ENCODE assay signal across 11 cellular contexts in genomic region chr12:104985206-104985605, GRCh38. TPM values are rescaled to one million over a fixed set of nuclear protein-coding genes. Genes with fewer than 3 reads are reported as not detected.
DNase-seq lines count a peak whose midpoint lies in the region; ATAC-seq and TF ChIP-seq lines count a peak whose summit lies in the region.
"Had no signal": no experiment of that assay in that cellular context is flagged by ENCODE, and none has a peak within 500 bp of the region (broad histone marks: within the 10 kb centered on the region; RNA-seq: fewer than 3 reads in every experiment).

No MANE protein-coding gene starts in this region.

- peaks cover 14% of the 10 kb centered on the region for H3K79me2 ChIP-seq in OCI-LY1 (ENCODE audit: insufficient read depth, low read length)

- H3K4me3 ChIP-seq in OCI-LY1 (ENCODE audit: low read depth, low read length, poor library complexity, severe bottlenecking) (peak overlapping the region; percentile 79), right cardiac atrium (ENCODE audit: low read length) (no peak overlapping the region)

- WGBS in right cardiac atrium: 84% methylated on average over 4 of the region's 4 CpGs

- H3K9me3 ChIP-seq in OCI-LY1 (ENCODE audit: low read length) (no peaks in the 10 kb centered on the region), right cardiac atrium (ENCODE audit: control insufficient read depth, low read length) (no peaks in the 10 kb centered on the region)
- H3K9me3 ChIP-seq: SJSA1 had no signal

- no peaks in the 10 kb centered on the region for H3K27me3 ChIP-seq in OCI-LY1 (ENCODE audit: insufficient read depth, low read length)
- no peaks in the 10 kb centered on the region for H3K27me3 ChIP-seq in right cardiac atrium (ENCODE audit: control insufficient read depth, insufficient read depth)
- H3K27me3 ChIP-seq: SJSA1 had no signal

- peak overlapping the region; percentile 86 for H3K4me3 Mint-ChIP-seq in activated naive CD4-positive, alpha-beta T cell treated with anti-CD3 and anti-CD28 coated beads for 36 hours
- peak overlapping the region; percentile 83 for H3K4me3 Mint-ChIP-seq in chondrocyte (ENCODE audit: unreplicated experiment)
- H3K4me3 Mint-ChIP-seq in stimulated activated naive CD8-positive, alpha-beta T cell treated with anti-CD3 and anti-CD28 coated beads, Interleukin-15, amount 100 ng/mL, for 72 hours: peak overlapping the region; percentile 83 to 90

- H3K27ac ChIP-seq in OCI-LY1 (ENCODE audit: low read depth, low read length, poor library complexity, severe bottlenecking) (no peak overlapping the region), right cardiac atrium (ENCODE audit: low read length) (no peak overlapping the region)
- H3K27ac ChIP-seq: SJSA1 had no signal

- H3K27me3 Mint-ChIP-seq in activated naive CD4-positive, alpha-beta T cell treated with anti-CD3 and anti-CD28 coated beads for 36 hours (ENCODE audit: low read depth): no peaks in the 10 kb centered on the region
- peaks cover 3% of the 10 kb centered on the region for H3K27me3 Mint-ChIP-seq in chondrocyte (ENCODE audit: low read depth)
- peaks cover 15% of the 10 kb centered on the region for H3K27me3 Mint-ChIP-seq in stimulated activated naive CD8-positive, alpha-beta T cell treated with anti-CD3 and anti-CD28 coated beads, Interleukin-15, amount 100 ng/mL, for 72 hours

- peaks cover 18% of the 10 kb centered on the region for H3K36me3 ChIP-seq in OCI-LY1 (ENCODE audit: insufficient read depth, low read length)

- H3K4me2 ChIP-seq in OCI-LY1 (ENCODE audit: low read length): peak overlapping the region; percentile 92

- H3K4me1 ChIP-seq in OCI-LY1 (ENCODE audit: insufficient read depth, low read length, severe bottlenecking): peaks cover 21% of the 10 kb centered on the region
- no peaks in the 10 kb centered on the region for H3K4me1 ChIP-seq in right cardiac atrium (ENCODE audit: control insufficient read depth, insufficient read depth, low read length)

- H3K27ac Mint-ChIP-seq in activated naive CD4-positive, alpha-beta T cell treated with anti-CD3 and anti-CD28 coated beads for 36 hours: no peak overlapping the region
- H3K27ac Mint-ChIP-seq in chondrocyte (ENCODE audit: unreplicated experiment): no peak overlapping the region
- no peak overlapping the region for H3K27ac Mint-ChIP-seq in stimulated activated naive CD8-positive, alpha-beta T cell treated with anti-CD3 and anti-CD28 coated beads, Interleukin-15, amount 100 ng/mL, for 72 hours

- CTCF ChIA-PET in activated naive CD4-positive, alpha-beta T cell treated with anti-CD3 and anti-CD28 coated beads for 36 hours (lab: Charles Lee): no interaction called here

- no peak overlapping the region for H3K9ac ChIP-seq in OCI-LY1 (ENCODE audit: low read length)

- H3K9me3 Mint-ChIP-seq in activated naive CD4-positive, alpha-beta T cell treated with anti-CD3 and anti-CD28 coated beads for 36 hours: no peaks in the 10 kb centered on the region
- H3K9me3 Mint-ChIP-seq in chondrocyte (ENCODE audit: low read depth): no peaks in the 10 kb centered on the region
- peaks cover 0 to 5% of the 10 kb centered on the region in 2 donors for H3K9me3 Mint-ChIP-seq in stimulated activated naive CD8-positive, alpha-beta T cell treated with anti-CD3 and anti-CD28 coated beads, Interleukin-15, amount 100 ng/mL, for 72 hours

- H3K9me2 ChIP-seq in OCI-LY1 (ENCODE audit: low read depth, low read length): no peaks in the 10 kb centered on the region

- no peaks in the 10 kb centered on the region for H4K20me1 ChIP-seq in OCI-LY1 (ENCODE audit: insufficient read depth, low read length)

- H2AFZ ChIP-seq in OCI-LY1 (ENCODE audit: low read length): peak overlapping the region; percentile 91; the same call in 1 of the 2 replicates

- TF ChIP-seq CTCF in OCI-LY1 (IDR thresholded peaks at IDR 0.05; ENCODE audit: low read length) (peak; percentile 32; the same call in 1 of the 2 replicates), chondrocyte (IDR thresholded peaks at IDR 0.05) (no peak)

- DNase-seq in activated naive CD4-positive, alpha-beta T cell treated with anti-CD3 and anti-CD28 coated beads for 36 hours: no peak
- DNase-seq in activated naive CD4-positive, alpha-beta T cell treated with Interleukin-2 at 50 U/mL for 16 hours: no peak
- DNase-seq in chondrocyte (ENCODE audit: low spot score) (no peak), NCI-H1694 (lab: John Stamatoyannopoulos, UW) (no peak), right cardiac atrium (no peak), NCI-H1436 (lab: John Stamatoyannopoulos, UW) (no peak)
- no peak for DNase-seq in stimulated activated naive CD8-positive, alpha-beta T cell treated with anti-CD3 and anti-CD28 coated beads, Interleukin-15, amount 100 ng/mL, for 72 hours
- DNase-seq: activated effector memory CD4-positive, alpha-beta T cell treated with anti-CD3 and anti-CD28 coated beads, Interleukin-2, amount 50 U/mL, for 16 hours; stimulated activated CD4-positive, alpha-beta T cell treated with anti-CD3 and anti-CD28 coated beads, Interleukin-1b, Interleukin-23, amount 100 ng/mL, for 48 hours had no signal

- no peaks in the 10 kb centered on the region for H3F3A ChIP-seq in OCI-LY1 (ENCODE audit: insufficient read depth, low read length)

- intact Hi-C loops in activated naive CD4-positive, alpha-beta T cell treated with anti-CD3 and anti-CD28 coated beads for 36 hours (cut with micrococcal nuclease): loop anchor here (1.0 to 5.0 kb wide), 5 partner anchors 67 to 347 kb away; partner anchors contain the start of genes APPL2, C12orf75 and WASHC4
- intact Hi-C loops in right cardiac atrium (cut with DNase I): no loop called here

- H3K4me1 Mint-ChIP-seq in activated naive CD4-positive, alpha-beta T cell treated with anti-CD3 and anti-CD28 coated beads for 36 hours (ENCODE audit: low read depth): peaks cover 31% of the 10 kb centered on the region
- peaks cover 24% of the 10 kb centered on the region for H3K4me1 Mint-ChIP-seq in chondrocyte (ENCODE audit: low read depth)
- peaks cover 44% of the 10 kb centered on the region for H3K4me1 Mint-ChIP-seq in stimulated activated naive CD8-positive, alpha-beta T cell treated with anti-CD3 and anti-CD28 coated beads, Interleukin-15, amount 100 ng/mL, for 72 hours

- peaks cover 23% of the 10 kb centered on the region for H3K36me3 Mint-ChIP-seq in activated naive CD4-positive, alpha-beta T cell treated with anti-CD3 and anti-CD28 coated beads for 36 hours (ENCODE audit: low read depth)
- peaks cover 12% of the 10 kb centered on the region for H3K36me3 Mint-ChIP-seq in chondrocyte (ENCODE audit: low read depth)

- no peak for ATAC-seq in stimulated activated naive CD8-positive, alpha-beta T cell treated with anti-CD3 and anti-CD28 coated beads, Interleukin-15, amount 100 ng/mL, for 72 hours
- no peak for ATAC-seq in right cardiac atrium

RNA-seq across cellular contexts. Expression of gene NOPCHAP1, which starts 0.9 kb away (rescaled TPM):
- total RNA-seq in activated naive CD4-positive, alpha-beta T cell treated with anti-CD3 and anti-CD28 coated beads for 36 hours: 10 to 100 TPM; 30.8 to 33.4 TPM
- 11.1 to 11.8 TPM (median 11.5 TPM) in 3 replicates for total RNA-seq in chondrocyte
- 10 to 100 TPM in 1 of 4 donors, 1 to 10 TPM in 3; 6.9 to 11.2 (median 8.9) TPM for total RNA-seq in right cardiac atrium
- 5.0 TPM for polyA plus RNA-seq in right cardiac atrium

RNA-seq across cellular contexts. Expression of gene SLC41A2, which starts 27.1 kb away (rescaled TPM):
- total RNA-seq in activated naive CD4-positive, alpha-beta T cell treated with anti-CD3 and anti-CD28 coated beads for 36 hours: 1 to 10 TPM; 2.7 to 3.5 TPM
- total RNA-seq in chondrocyte (46.0 to 54.6 TPM (median 46.8 TPM) in 3 replicates), right cardiac atrium (10 to 100 TPM in 2 of 4 donors, 1 to 10 TPM in 2; 7.2 to 15.7 (median 10.1) TPM)
- 1.2 TPM for polyA plus RNA-seq in right cardiac atrium
